Comparison of ENCODE assay signal across 1 cellular context in the genomic region with DNA sequence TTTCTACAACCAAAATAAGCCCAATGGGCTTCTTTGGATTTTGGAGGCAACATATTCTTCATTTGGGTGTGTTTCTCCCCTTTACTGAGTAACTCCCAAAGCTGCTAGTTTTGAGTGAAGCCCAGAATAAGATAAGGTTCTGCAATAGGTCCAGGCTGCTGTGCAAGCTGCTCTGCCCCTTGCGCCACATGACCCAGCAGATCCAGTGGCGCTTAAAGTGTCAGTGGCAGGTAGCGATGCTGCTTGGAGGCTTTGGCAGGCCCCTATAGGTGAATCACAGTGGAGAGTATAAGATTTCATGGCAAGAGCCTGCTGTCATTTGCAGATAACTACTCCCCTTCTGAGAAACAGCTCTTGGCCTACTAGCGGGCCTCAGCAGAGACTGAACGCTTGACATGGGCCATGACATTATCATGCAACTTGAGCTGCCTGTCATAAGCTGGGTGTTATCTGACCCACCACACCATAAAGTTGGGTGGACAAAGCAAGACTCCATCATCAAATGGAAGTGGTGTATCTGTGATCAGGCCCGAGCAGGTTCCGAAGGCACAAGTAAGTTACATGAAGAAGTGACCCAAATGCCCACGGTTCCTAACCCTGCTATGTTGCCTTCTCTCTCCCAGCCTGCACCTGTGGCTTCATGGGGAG.
TF ChIP-seq lines count a peak whose summit lies in the region.

No MANE protein-coding gene starts in this region.

TF ChIP-seq in K562, 482 proteins besides CTCF, POLR2A, EP300 and RAD21 (continued from another document and continues in another):
- TF ChIP-seq, protein P1, sequence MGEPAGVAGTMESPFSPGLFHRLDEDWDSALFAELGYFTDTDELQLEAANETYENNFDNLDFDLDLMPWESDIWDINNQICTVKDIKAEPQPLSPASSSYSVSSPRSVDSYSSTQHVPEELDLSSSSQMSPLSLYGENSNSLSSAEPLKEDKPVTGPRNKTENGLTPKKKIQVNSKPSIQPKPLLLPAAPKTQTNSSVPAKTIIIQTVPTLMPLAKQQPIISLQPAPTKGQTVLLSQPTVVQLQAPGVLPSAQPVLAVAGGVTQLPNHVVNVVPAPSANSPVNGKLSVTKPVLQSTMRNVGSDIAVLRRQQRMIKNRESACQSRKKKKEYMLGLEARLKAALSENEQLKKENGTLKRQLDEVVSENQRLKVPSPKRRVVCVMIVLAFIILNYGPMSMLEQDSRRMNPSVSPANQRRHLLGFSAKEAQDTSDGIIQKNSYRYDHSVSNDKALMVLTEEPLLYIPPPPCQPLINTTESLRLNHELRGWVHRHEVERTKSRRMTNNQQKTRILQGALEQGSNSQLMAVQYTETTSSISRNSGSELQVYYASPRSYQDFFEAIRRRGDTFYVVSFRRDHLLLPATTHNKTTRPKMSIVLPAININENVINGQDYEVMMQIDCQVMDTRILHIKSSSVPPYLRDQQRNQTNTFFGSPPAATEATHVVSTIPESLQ (CRISPR knock-in tag; IDR thresholded peaks at IDR 0.05) = no peak
- TF ChIP-seq NFIX (CRISPR knock-in tag; IDR thresholded peaks at IDR 0.05; ENCODE audit: low read depth) = no peak
- no peak for TF ChIP-seq KLF13 (tag; IDR thresholded peaks at IDR 0.05; ENCODE audit: borderline replicate concordance, low read depth)
- TF ChIP-seq ZNF76 (CRISPR knock-in tag; IDR thresholded peaks at IDR 0.05; ENCODE audit: borderline replicate concordance) = no peak
- TF ChIP-seq NCOR1 (IDR thresholded peaks at IDR 0.05) = peak; percentile 94
- TF ChIP-seq ZFP30 (CRISPR knock-in tag; IDR thresholded peaks at IDR 0.05; ENCODE audit: borderline replicate concordance) = no peak
- no peak for TF ChIP-seq ZNF695 (CRISPR knock-in tag; IDR thresholded peaks at IDR 0.05)
- TF ChIP-seq ZNF133 (CRISPR knock-in tag; IDR thresholded peaks at IDR 0.05) = no peak
- TF ChIP-seq ZNF551 (CRISPR knock-in tag; IDR thresholded peaks at IDR 0.05) = no peak
- no peak for TF ChIP-seq GTF2A2 (tag; IDR thresholded peaks at IDR 0.05)
- TF ChIP-seq, protein P2, sequence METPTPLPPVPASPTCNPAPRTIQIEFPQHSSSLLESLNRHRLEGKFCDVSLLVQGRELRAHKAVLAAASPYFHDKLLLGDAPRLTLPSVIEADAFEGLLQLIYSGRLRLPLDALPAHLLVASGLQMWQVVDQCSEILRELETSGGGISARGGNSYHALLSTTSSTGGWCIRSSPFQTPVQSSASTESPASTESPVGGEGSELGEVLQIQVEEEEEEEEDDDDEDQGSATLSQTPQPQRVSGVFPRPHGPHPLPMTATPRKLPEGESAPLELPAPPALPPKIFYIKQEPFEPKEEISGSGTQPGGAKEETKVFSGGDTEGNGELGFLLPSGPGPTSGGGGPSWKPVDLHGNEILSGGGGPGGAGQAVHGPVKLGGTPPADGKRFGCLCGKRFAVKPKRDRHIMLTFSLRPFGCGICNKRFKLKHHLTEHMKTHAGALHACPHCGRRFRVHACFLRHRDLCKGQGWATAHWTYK (CRISPR knock-in tag; IDR thresholded peaks at IDR 0.05) = no peak
- TF ChIP-seq ZNF282 (CRISPR knock-in tag; IDR thresholded peaks at IDR 0.05) = no peak
- TF ChIP-seq, protein P3, sequence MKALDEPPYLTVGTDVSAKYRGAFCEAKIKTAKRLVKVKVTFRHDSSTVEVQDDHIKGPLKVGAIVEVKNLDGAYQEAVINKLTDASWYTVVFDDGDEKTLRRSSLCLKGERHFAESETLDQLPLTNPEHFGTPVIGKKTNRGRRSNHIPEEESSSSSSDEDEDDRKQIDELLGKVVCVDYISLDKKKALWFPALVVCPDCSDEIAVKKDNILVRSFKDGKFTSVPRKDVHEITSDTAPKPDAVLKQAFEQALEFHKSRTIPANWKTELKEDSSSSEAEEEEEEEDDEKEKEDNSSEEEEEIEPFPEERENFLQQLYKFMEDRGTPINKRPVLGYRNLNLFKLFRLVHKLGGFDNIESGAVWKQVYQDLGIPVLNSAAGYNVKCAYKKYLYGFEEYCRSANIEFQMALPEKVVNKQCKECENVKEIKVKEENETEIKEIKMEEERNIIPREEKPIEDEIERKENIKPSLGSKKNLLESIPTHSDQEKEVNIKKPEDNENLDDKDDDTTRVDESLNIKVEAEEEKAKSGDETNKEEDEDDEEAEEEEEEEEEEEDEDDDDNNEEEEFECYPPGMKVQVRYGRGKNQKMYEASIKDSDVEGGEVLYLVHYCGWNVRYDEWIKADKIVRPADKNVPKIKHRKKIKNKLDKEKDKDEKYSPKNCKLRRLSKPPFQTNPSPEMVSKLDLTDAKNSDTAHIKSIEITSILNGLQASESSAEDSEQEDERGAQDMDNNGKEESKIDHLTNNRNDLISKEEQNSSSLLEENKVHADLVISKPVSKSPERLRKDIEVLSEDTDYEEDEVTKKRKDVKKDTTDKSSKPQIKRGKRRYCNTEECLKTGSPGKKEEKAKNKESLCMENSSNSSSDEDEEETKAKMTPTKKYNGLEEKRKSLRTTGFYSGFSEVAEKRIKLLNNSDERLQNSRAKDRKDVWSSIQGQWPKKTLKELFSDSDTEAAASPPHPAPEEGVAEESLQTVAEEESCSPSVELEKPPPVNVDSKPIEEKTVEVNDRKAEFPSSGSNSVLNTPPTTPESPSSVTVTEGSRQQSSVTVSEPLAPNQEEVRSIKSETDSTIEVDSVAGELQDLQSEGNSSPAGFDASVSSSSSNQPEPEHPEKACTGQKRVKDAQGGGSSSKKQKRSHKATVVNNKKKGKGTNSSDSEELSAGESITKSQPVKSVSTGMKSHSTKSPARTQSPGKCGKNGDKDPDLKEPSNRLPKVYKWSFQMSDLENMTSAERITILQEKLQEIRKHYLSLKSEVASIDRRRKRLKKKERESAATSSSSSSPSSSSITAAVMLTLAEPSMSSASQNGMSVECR (CRISPR knock-in tag; IDR thresholded peaks at IDR 0.05) = 0 out of 2 replicates have a peak, but pooled peaks have one; percentile 27
- TF ChIP-seq GABPB2 (CRISPR knock-in tag; conservative IDR thresholded peaks at IDR 0.05) = no peak
- TF ChIP-seq ASH1L (IDR thresholded peaks at IDR 0.05; ENCODE audit: borderline replicate concordance, low read depth, partially characterized antibody) = no peak
- no peak for TF ChIP-seq ZFP1 (CRISPR knock-in tag; IDR thresholded peaks at IDR 0.05)
- no peak for TF ChIP-seq GTF2E2 (tag; IDR thresholded peaks at IDR 0.05)
- TF ChIP-seq POLR2G (IDR thresholded peaks at IDR 0.05; ENCODE audit: low read depth, low read length) = no peak
- TF ChIP-seq SETDB1 (IDR thresholded peaks at IDR 0.05; ENCODE audit: low read length) = no peak
- TF ChIP-seq, protein P4, sequence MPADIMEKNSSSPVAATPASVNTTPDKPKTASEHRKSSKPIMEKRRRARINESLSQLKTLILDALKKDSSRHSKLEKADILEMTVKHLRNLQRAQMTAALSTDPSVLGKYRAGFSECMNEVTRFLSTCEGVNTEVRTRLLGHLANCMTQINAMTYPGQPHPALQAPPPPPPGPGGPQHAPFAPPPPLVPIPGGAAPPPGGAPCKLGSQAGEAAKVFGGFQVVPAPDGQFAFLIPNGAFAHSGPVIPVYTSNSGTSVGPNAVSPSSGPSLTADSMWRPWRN (IDR thresholded peaks at IDR 0.05; ENCODE audit: low read depth) = peak; percentile 46; the same call in 1 of the 2 replicates
- no peak for TF ChIP-seq SNRNP70 (optimal IDR thresholded peaks at IDR 0.05; ENCODE audit: low read depth, low read length)
- no peak for TF ChIP-seq ZNF253 (CRISPR knock-in tag; conservative IDR thresholded peaks at IDR 0.05)
- no peak for TF ChIP-seq U2AF1 (optimal IDR thresholded peaks at IDR 0.05; ENCODE audit: low read depth, low read length)
- TF ChIP-seq, protein P5, sequence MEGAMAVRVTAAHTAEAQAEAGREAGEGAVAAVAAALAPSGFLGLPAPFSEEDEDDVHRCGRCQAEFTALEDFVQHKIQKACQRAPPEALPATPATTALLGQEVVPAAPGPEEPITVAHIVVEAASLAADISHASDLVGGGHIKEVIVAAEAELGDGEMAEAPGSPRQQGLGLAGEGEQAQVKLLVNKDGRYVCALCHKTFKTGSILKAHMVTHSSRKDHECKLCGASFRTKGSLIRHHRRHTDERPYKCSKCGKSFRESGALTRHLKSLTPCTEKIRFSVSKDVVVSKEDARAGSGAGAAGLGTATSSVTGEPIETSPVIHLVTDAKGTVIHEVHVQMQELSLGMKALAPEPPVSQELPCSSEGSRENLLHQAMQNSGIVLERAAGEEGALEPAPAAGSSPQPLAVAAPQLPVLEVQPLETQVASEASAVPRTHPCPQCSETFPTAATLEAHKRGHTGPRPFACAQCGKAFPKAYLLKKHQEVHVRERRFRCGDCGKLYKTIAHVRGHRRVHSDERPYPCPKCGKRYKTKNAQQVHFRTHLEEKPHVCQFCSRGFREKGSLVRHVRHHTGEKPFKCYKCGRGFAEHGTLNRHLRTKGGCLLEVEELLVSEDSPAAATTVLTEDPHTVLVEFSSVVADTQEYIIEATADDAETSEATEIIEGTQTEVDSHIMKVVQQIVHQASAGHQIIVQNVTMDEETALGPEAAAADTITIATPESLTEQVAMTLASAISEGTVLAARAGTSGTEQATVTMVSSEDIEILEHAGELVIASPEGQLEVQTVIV (CRISPR knock-in tag; IDR thresholded peaks at IDR 0.05; ENCODE audit: borderline replicate concordance) = no peak
- TF ChIP-seq HNRNPL (IDR thresholded peaks at IDR 0.05; ENCODE audit: low read depth, low read length) = no peak
- TF ChIP-seq, protein P6, sequence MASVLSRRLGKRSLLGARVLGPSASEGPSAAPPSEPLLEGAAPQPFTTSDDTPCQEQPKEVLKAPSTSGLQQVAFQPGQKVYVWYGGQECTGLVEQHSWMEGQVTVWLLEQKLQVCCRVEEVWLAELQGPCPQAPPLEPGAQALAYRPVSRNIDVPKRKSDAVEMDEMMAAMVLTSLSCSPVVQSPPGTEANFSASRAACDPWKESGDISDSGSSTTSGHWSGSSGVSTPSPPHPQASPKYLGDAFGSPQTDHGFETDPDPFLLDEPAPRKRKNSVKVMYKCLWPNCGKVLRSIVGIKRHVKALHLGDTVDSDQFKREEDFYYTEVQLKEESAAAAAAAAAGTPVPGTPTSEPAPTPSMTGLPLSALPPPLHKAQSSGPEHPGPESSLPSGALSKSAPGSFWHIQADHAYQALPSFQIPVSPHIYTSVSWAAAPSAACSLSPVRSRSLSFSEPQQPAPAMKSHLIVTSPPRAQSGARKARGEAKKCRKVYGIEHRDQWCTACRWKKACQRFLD (CRISPR knock-in tag; IDR thresholded peaks at IDR 0.05) = no peak
- TF ChIP-seq, protein P7, sequence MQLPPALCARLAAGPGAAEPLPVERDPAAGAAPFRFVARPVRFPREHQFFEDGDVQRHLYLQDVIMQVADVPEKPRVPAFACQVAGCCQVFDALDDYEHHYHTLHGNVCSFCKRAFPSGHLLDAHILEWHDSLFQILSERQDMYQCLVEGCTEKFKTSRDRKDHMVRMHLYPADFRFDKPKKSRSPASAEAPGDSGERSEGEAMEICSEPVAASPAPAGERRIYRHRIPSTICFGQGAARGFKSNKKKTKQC (CRISPR knock-in tag; IDR thresholded peaks at IDR 0.05) = no peak; the same call in 1 of the 2 replicates
- no peak for TF ChIP-seq ZNF699 (CRISPR knock-in tag; IDR thresholded peaks at IDR 0.05; ENCODE audit: insufficient replicate concordance)
- TF ChIP-seq, protein P8, sequence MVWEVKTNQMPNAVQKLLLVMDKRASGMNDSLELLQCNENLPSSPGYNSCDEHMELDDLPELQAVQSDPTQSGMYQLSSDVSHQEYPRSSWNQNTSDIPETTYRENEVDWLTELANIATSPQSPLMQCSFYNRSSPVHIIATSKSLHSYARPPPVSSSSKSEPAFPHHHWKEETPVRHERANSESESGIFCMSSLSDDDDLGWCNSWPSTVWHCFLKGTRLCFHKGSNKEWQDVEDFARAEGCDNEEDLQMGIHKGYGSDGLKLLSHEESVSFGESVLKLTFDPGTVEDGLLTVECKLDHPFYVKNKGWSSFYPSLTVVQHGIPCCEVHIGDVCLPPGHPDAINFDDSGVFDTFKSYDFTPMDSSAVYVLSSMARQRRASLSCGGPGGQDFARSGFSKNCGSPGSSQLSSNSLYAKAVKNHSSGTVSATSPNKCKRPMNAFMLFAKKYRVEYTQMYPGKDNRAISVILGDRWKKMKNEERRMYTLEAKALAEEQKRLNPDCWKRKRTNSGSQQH (CRISPR knock-in tag; IDR thresholded peaks at IDR 0.05) = no peak
- TF ChIP-seq NFATC3 (IDR thresholded peaks at IDR 0.05) = no peak
- no peak for TF ChIP-seq ZNF561 (CRISPR knock-in tag; conservative IDR thresholded peaks at IDR 0.05)
- TF ChIP-seq NEUROD1 (IDR thresholded peaks at IDR 0.05; ENCODE audit: borderline replicate concordance, low read depth, low read length, partially characterized antibody) = peak; percentile 52
- TF ChIP-seq, protein P9, sequence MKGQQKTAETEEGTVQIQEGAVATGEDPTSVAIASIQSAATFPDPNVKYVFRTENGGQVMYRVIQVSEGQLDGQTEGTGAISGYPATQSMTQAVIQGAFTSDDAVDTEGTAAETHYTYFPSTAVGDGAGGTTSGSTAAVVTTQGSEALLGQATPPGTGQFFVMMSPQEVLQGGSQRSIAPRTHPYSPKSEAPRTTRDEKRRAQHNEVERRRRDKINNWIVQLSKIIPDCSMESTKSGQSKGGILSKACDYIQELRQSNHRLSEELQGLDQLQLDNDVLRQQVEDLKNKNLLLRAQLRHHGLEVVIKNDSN (CRISPR knock-in tag; IDR thresholded peaks at IDR 0.05) = peak; percentile 31; the same call in 1 of the 2 replicates
- no peak for TF ChIP-seq TCFL5 (CRISPR knock-in tag; conservative IDR thresholded peaks at IDR 0.05)
- no peak for TF ChIP-seq TEAD2 (tag; IDR thresholded peaks at IDR 0.05)
- TF ChIP-seq, protein P10, sequence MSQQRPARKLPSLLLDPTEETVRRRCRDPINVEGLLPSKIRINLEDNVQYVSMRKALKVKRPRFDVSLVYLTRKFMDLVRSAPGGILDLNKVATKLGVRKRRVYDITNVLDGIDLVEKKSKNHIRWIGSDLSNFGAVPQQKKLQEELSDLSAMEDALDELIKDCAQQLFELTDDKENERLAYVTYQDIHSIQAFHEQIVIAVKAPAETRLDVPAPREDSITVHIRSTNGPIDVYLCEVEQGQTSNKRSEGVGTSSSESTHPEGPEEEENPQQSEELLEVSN (IDR thresholded peaks at IDR 0.05; ENCODE audit: borderline replicate concordance in 1 of 2, extremely low read depth in 1 of 2, insufficient read depth in 1 of 2, insufficient read length in 1 of 2, low read depth in 1 of 2, low read length in 1 of 2, poor library complexity in 1 of 2, severe bottlenecking in 1 of 2) = peak in 1 of 2 experiments; percentile 7
- TF ChIP-seq, protein P11, sequence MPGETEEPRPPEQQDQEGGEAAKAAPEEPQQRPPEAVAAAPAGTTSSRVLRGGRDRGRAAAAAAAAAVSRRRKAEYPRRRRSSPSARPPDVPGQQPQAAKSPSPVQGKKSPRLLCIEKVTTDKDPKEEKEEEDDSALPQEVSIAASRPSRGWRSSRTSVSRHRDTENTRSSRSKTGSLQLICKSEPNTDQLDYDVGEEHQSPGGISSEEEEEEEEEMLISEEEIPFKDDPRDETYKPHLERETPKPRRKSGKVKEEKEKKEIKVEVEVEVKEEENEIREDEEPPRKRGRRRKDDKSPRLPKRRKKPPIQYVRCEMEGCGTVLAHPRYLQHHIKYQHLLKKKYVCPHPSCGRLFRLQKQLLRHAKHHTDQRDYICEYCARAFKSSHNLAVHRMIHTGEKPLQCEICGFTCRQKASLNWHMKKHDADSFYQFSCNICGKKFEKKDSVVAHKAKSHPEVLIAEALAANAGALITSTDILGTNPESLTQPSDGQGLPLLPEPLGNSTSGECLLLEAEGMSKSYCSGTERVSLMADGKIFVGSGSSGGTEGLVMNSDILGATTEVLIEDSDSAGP (CRISPR knock-in tag; IDR thresholded peaks at IDR 0.05) = no peak
